8 cellular contexts compared by ENCODE assay signal in the genomic region with DNA sequence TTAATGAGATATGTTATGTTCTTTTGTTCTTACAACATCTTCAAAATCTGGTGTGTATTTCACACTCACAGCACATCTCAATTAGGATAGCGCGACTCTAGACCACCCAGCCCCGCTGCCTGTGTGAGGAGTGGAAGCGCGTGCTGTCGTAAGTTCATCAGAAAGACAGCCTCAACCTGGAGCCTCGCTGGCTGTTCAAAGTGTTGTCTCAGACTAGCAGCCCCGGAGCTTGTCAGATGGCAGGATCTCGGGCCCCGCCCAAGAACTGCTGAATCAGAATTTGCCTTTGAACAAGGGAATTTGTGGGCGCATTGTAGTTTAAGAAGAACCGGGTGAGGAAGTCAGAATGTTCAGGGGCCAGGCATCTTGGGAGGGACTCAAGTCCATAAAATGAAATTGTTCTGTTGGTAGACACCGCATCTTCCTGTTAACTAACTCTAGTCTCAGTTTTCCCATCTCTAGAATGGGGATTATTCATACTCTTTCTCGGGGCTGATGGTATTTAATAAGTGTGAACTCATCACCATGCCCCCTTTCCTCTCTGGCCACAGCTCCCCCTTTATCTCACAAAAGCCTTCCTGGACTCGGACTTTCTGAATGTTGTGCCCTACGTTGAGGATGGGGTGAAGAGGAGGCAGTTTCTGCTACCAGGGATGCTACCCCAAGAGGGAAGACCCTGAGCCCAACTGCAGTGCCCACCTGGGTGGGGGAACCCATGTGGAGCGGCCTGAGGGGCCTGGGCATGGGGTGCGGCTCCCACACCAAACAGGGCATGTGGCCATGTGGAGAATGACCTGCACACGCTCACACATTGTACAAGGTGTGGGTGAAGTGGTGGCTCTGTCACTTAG. TPM values are rescaled to one million over a fixed set of nuclear protein-coding genes. Genes with fewer than 3 reads are reported as not detected.
DNase-seq lines count a peak whose midpoint lies in the region; ATAC-seq, FAIRE-seq and TF ChIP-seq lines count a peak whose summit lies in the region.

No MANE protein-coding gene starts in this region.

- H3K36me3 ChIP-seq in bronchial epithelial cell (ENCODE audit: control insufficient read depth, insufficient read depth, low read length) (no peaks in the 10 kb centered on the region), Caco-2 (ENCODE audit: control insufficient read depth, insufficient read depth, low read length) (no peaks in the 10 kb centered on the region)

- no peaks in the 10 kb centered on the region for H3K27me3 Mint-ChIP-seq in CD4-positive, alpha-beta T cell
- H3K27me3 Mint-ChIP-seq in Caco-2 (ENCODE audit: insufficient read depth, unreplicated experiment), result no peaks in the 10 kb centered on the region

- no peaks in the 10 kb centered on the region for H3K27me3 ChIP-seq in CD4-positive, alpha-beta T cell (ENCODE audit: control insufficient read depth, insufficient read depth, low read length)
- H3K27me3 ChIP-seq in bronchial epithelial cell (ENCODE audit: control insufficient read depth, insufficient read depth, low read length) (no peaks in the 10 kb centered on the region), Caco-2 (replicated peaks; ENCODE audit: control insufficient read depth, insufficient read depth, low read length) (no peaks in the 10 kb centered on the region)

- DNase-seq in CD4-positive, alpha-beta T cell, result peak; percentile 66 to 83 (median 78)
- peak; percentile 47 for DNase-seq in activated CD4-positive, CD25-positive, alpha-beta regulatory T cell treated with anti-CD3 and anti-CD28 coated beads, Interleukin-2, amount 50 U/mL, for 72 hours
- DNase-seq in bronchial epithelial cell (ENCODE audit: low read depth) (peak; percentile 71), hepatic stellate cell (ENCODE audit: low spot score) (no peak), Caco-2 (no peak), NCI-H1105 (lab: John Stamatoyannopoulos, UW) (no peak)
- DNase-seq in stimulated activated CD4-positive, alpha-beta T cell treated with anti-CD3 and anti-CD28 coated beads, Interleukin-1b, Interleukin-23, amount 100 ng/mL, for 1 hour (ENCODE audit: low read depth in 2 of 2), result peak; percentile 45 to 61

- H3K4me1 Mint-ChIP-seq in CD4-positive, alpha-beta T cell (ENCODE audit: low read depth), result peaks cover 45% of the 10 kb centered on the region
- peaks cover 59% of the 10 kb centered on the region for H3K4me1 Mint-ChIP-seq in Caco-2 (ENCODE audit: low read depth, unreplicated experiment)

- POLR2A ChIA-PET in CD4-positive, alpha-beta T cell (lab: Charles Lee), result interaction anchor here (0.6 to 4.5 kb wide), 8 partner anchors 19 to 293 kb away, joined by 3 to 16 read pairs (median 5); partner anchors contain the start of gene BHLHE40
- POLR2A ChIA-PET in Caco-2 (lab: Charles Lee), result no interaction called here

- FAIRE-seq in bronchial epithelial cell (lab: Jason Lieb, UNC), result no peak

- peak overlapping the region; percentile 7 for H3K4me3 Mint-ChIP-seq in CD4-positive, alpha-beta T cell
- no peak overlapping the region for H3K4me3 Mint-ChIP-seq in Caco-2 (ENCODE audit: unreplicated experiment)

- TF ChIP-seq CTCF in CD4-positive, alpha-beta T cell (IDR thresholded peaks at IDR 0.05), result no peak
- no peak for TF ChIP-seq CTCF in bronchial epithelial cell (IDR thresholded peaks at IDR 0.05; ENCODE audit: insufficient read depth, low read length, severe bottlenecking)
- no peak for TF ChIP-seq CTCF in Caco-2 (IDR thresholded peaks at IDR 0.05; ENCODE audit: insufficient read depth in 1 of 2, low read depth in 1 of 2, low read length in 1 of 2, severe bottlenecking in 1 of 2, unreplicated experiment in 1 of 2)

- no peaks in the 10 kb centered on the region for H3K36me3 Mint-ChIP-seq in CD4-positive, alpha-beta T cell (ENCODE audit: low read depth)
- H3K36me3 Mint-ChIP-seq in Caco-2 (ENCODE audit: insufficient read depth, unreplicated experiment), result peaks cover 5% of the 10 kb centered on the region

- H3K27ac ChIP-seq in CD4-positive, alpha-beta T cell (ENCODE audit: low read depth, low read length), result no peak overlapping the region

- intact Hi-C loops in CD4-positive, alpha-beta T cell (cut with DNase I, micrococcal nuclease), result loop anchor here in 1 of 2 experiments (1.0 to 5.0 kb wide), 2 partner anchors 32 to 187 kb away; no protein-coding TSS in a partner anchor
- intact Hi-C loops in Caco-2 (cut with micrococcal nuclease; ENCODE audit: unreplicated experiment), result no loop called here

- no peaks in the 10 kb centered on the region for H3K9me3 ChIP-seq in CD4-positive, alpha-beta T cell (ENCODE audit: control insufficient read depth, low read length)
- no peaks in the 10 kb centered on the region for H3K9me3 ChIP-seq in Caco-2

- H3K4me3 ChIP-seq in bronchial epithelial cell (ENCODE audit: low read depth, low read length) (no peak overlapping the region), Caco-2 (ENCODE audit: low read depth, low read length) (no peak overlapping the region)

- CTCF ChIA-PET in CD4-positive, alpha-beta T cell (lab: Charles Lee), result interaction anchor here (1.0 to 4.6 kb wide), 3 partner anchors 39 to 308 kb away, joined by 3 to 20 read pairs (median 4); no protein-coding TSS in a partner anchor
- CTCF ChIA-PET in Caco-2 (lab: Charles Lee), result no interaction called here

- BruUV-seq in Caco-2 (replicated peaks; lab: Mats Ljungman, UMichigan), result no TSS peak

- H3K27ac Mint-ChIP-seq in CD4-positive, alpha-beta T cell, result peak overlapping the region; percentile 40
- no peak overlapping the region for H3K27ac Mint-ChIP-seq in Caco-2 (ENCODE audit: unreplicated experiment)

- H3K9me3 Mint-ChIP-seq in CD4-positive, alpha-beta T cell, result no peaks in the 10 kb centered on the region
- no peaks in the 10 kb centered on the region for H3K9me3 Mint-ChIP-seq in Caco-2 (ENCODE audit: unreplicated experiment)

- ATAC-seq in CD4-positive, alpha-beta T cell (ENCODE audit: poor library complexity), result peak; percentile 92
- no peak for ATAC-seq in GM19397 (IDR thresholded peaks at IDR 0.05; ENCODE audit: unreplicated experiment)

- peaks cover 48% of the 10 kb centered on the region for H3K4me1 ChIP-seq in Caco-2

RNA-seq across cellular contexts. Expression of gene BHLHE40, which starts 40.4 kb away (rescaled TPM):
- 100 to 1,000 TPM; 167 to 182 TPM for total RNA-seq in CD4-positive, alpha-beta T cell
- total RNA-seq in bronchial epithelial cell (38.5 and 42.9 TPM in 2 replicates), Caco-2 (2022) (8.5 and 8.7 TPM in 2 replicates)

Comparison
In these comparisons a context has a peak if more than half of its experiments do, and no peak if none do; other contexts are left out.
1. DNase-seq: peak in CD4-positive, alpha-beta T cell (10 of 10), activated CD4-positive, CD25-positive, alpha-beta regulatory T cell treated with anti-CD3 and anti-CD28 coated beads, Interleukin-2, amount 50 U/mL, for 72 hours (single experiment), bronchial epithelial cell (single experiment) and stimulated activated CD4-positive, alpha-beta T cell treated with anti-CD3 and anti-CD28 coated beads, Interleukin-1b, Interleukin-23, amount 100 ng/mL, for 1 hour (2 of 2); none in hepatic stellate cell (single experiment), Caco-2 (0 of 2) and NCI-H1105 (single experiment).